ENCODE assay signal across 17 cellular contexts in genomic region chr10:3167611-3168330, GRCh38. TPM values are rescaled to one million over a fixed set of nuclear protein-coding genes. Genes with fewer than 3 reads are reported as not detected.
A peak's percentile ranks its signal among the peaks of the same experiment; 100 is the strongest.
DNase-seq lines count a peak whose midpoint lies in the region; ATAC-seq, FAIRE-seq and TF ChIP-seq lines count a peak whose summit lies in the region.
"Had no signal": no experiment of that assay in that cellular context is flagged by ENCODE, and none has a peak within 500 bp of the region (broad histone marks: within the 10 kb centered on the region; RNA-seq: fewer than 3 reads in every experiment).

No MANE protein-coding gene starts in this region.

- H3K27ac Mint-ChIP-seq in activated T-helper 2 cell treated with anti-CD3 and anti-CD28 coated beads, Interferon-gamma antibody, Interleukin-2, Interleukin-4, amounts not matched to agents 10 μg/mL and 5 μg/mL and 100 μg/mL, durations not matched to agents 14 hours and 24 hours and 36 hours = peak overlapping the region; percentile 6
- peak overlapping the region; percentile 26 for H3K27ac Mint-ChIP-seq in stimulated activated effector memory CD8-positive, alpha-beta T cell treated with anti-CD3 and anti-CD28 coated beads, Interleukin-12 subunit alpha, Interleukin-12 subunit beta, amount 100 ng/mL, for 72 hours
- H3K27ac Mint-ChIP-seq: B cell; CD4-positive, alpha-beta memory T cell had no signal

- TF ChIP-seq POLR2A in HepG2 (IDR thresholded peaks at IDR 0.05; ENCODE audit: insufficient read depth in 1 of 2, low read depth in 2 of 2, low read length in 2 of 2) (no peak), right lobe of liver (IDR thresholded peaks at IDR 0.05) (no peak), spleen (IDR thresholded peaks at IDR 0.05) (no peak)

- TF ChIP-seq CTCF in HepG2 (CRISPR knock-in tag; IDR thresholded peaks at IDR 0.05) (no peak), right lobe of liver (IDR thresholded peaks at IDR 0.05) (no peak), spleen (IDR thresholded peaks at IDR 0.05 in 8 of 11, conservative IDR thresholded peaks at IDR 0.05 in 3 of 11) (no peak)

- H3K9me3 ChIP-seq in HepG2 (ENCODE audit: low read length) (no peaks in the 10 kb centered on the region), right lobe of liver (no peaks in the 10 kb centered on the region), spleen (no peaks in the 10 kb centered on the region)

- H3K27ac ChIP-seq in HepG2 (ENCODE audit: extremely low read length, insufficient read depth, low read length) = no peak overlapping the region
- no peak overlapping the region for H3K27ac ChIP-seq in right lobe of liver
- no peak overlapping the region for H3K27ac ChIP-seq in spleen
- H3K27ac ChIP-seq: C4-2B had no signal

- no peak overlapping the region for H3K4me2 ChIP-seq in HepG2 (ENCODE audit: low read depth, low read length)

- H3K4me1 ChIP-seq in HepG2 (ENCODE audit: insufficient read depth, low read length) (peaks cover 7% of the 10 kb centered on the region), right lobe of liver (peaks cover 0 to 7% (median 3%) of the 10 kb centered on the region in 4 donors), spleen (peaks cover 5 to 22% (median 12%) of the 10 kb centered on the region in 6 donors)

- CTCF ChIA-PET in HepG2 (lab: Yijun Ruan, JAX; ENCODE audit: low intra/inter-chr PET ratio, low total read pairs) = no interaction called here

- no peaks in the 10 kb centered on the region for H4K20me1 ChIP-seq in HepG2 (ENCODE audit: insufficient read depth, low read length)

- ATAC-seq in HepG2 (no peak), right lobe of liver (no peak)
- no peak for ATAC-seq in stimulated activated effector memory CD8-positive, alpha-beta T cell treated with anti-CD3 and anti-CD28 coated beads, Interleukin-12 subunit alpha, Interleukin-12 subunit beta, amount 100 ng/mL, for 72 hours
- ATAC-seq: HCT116 had no signal

- peaks cover 66% of the 10 kb centered on the region for H3K36me3 Mint-ChIP-seq in activated T-helper 2 cell treated with anti-CD3 and anti-CD28 coated beads, Interferon-gamma antibody, Interleukin-2, Interleukin-4, amounts not matched to agents 10 μg/mL and 5 μg/mL and 100 μg/mL, durations not matched to agents 14 hours and 24 hours and 36 hours (ENCODE audit: low read depth)
- H3K36me3 Mint-ChIP-seq in stimulated activated effector memory CD8-positive, alpha-beta T cell treated with anti-CD3 and anti-CD28 coated beads, Interleukin-12 subunit alpha, Interleukin-12 subunit beta, amount 100 ng/mL, for 72 hours = peaks cover 99% of the 10 kb centered on the region

- intact Hi-C loops in HepG2 (cut with micrococcal nuclease; ENCODE audit: unreplicated experiment) (no loop called here), right lobe of liver (cut with DNase I) (no loop called here), spleen (cut with DNase I; ENCODE audit: low total_unique reads) (no loop called here)
- intact Hi-C loops in activated T-helper 2 cell treated with anti-CD3 and anti-CD28 coated beads, Interferon-gamma antibody, Interleukin-2, Interleukin-4, amounts not matched to agents 10 μg/mL and 5 μg/mL and 100 μg/mL, durations not matched to agents 14 hours and 24 hours and 36 hours (cut with micrococcal nuclease) = no loop called here

- peaks cover 5% of the 10 kb centered on the region for H3K4me1 Mint-ChIP-seq in activated T-helper 2 cell treated with anti-CD3 and anti-CD28 coated beads, Interferon-gamma antibody, Interleukin-2, Interleukin-4, amounts not matched to agents 10 μg/mL and 5 μg/mL and 100 μg/mL, durations not matched to agents 14 hours and 24 hours and 36 hours (ENCODE audit: low read depth)
- peaks cover 21% of the 10 kb centered on the region for H3K4me1 Mint-ChIP-seq in stimulated activated effector memory CD8-positive, alpha-beta T cell treated with anti-CD3 and anti-CD28 coated beads, Interleukin-12 subunit alpha, Interleukin-12 subunit beta, amount 100 ng/mL, for 72 hours

- H2AFZ ChIP-seq in HepG2 (ENCODE audit: low read length) = no peak overlapping the region

- H3K4me3 Mint-ChIP-seq in activated T-helper 2 cell treated with anti-CD3 and anti-CD28 coated beads, Interferon-gamma antibody, Interleukin-2, Interleukin-4, amounts not matched to agents 10 μg/mL and 5 μg/mL and 100 μg/mL, durations not matched to agents 14 hours and 24 hours and 36 hours (ENCODE audit: low read depth) = no peak overlapping the region
- H3K4me3 Mint-ChIP-seq in stimulated activated effector memory CD8-positive, alpha-beta T cell treated with anti-CD3 and anti-CD28 coated beads, Interleukin-12 subunit alpha, Interleukin-12 subunit beta, amount 100 ng/mL, for 72 hours = no peak overlapping the region
- H3K4me3 Mint-ChIP-seq: B cell; CD4-positive, alpha-beta memory T cell had no signal

- H3K4me3 ChIP-seq in HepG2 (replicated peaks in 1 of 3; ENCODE audit: insufficient read depth in 1 of 3, low read depth in 2 of 3, low read length in 3 of 3) (no peak overlapping the region), right lobe of liver (no peak overlapping the region), spleen (no peak overlapping the region)

- peaks cover 14 to 48% of the 10 kb centered on the region in 2 experiments for H3K36me3 ChIP-seq in HepG2 (replicated peaks in 1 of 2; ENCODE audit: control insufficient read depth in 1 of 2, insufficient read depth in 2 of 2, low read length in 2 of 2)
- peaks cover 7 to 60% (median 15%) of the 10 kb centered on the region in 4 donors for H3K36me3 ChIP-seq in right lobe of liver
- H3K36me3 ChIP-seq in spleen = peaks cover 5 to 77% (median 69%) of the 10 kb centered on the region in 6 donors

- BruUV-seq in HepG2 (replicated peaks; lab: Mats Ljungman, UMichigan) = no TSS peak

- in situ Hi-C loops in HepG2 (cut with HindIII; ENCODE audit: extremely low pct_ligation_motif_present, low pct_unique_long_range_greater_than_20kb) = no loop called here

- WGBS in HepG2 (ENCODE audit: low lambda C conversion rate) = 95% methylated on average over 20 of the region's 21 CpGs
- WGBS in right lobe of liver (ENCODE audit: insufficient coverage, low coverage, low lambda C conversion rate, missing lambda C conversion rate) = 91% methylated on average over 6 of the region's 21 CpGs
- 90 to 97% (median 94%) methylated on average over 19 to 21 of the region's 21 CpGs for WGBS in spleen, 5 donors

- no peaks in the 10 kb centered on the region for H3K9me3 Mint-ChIP-seq in activated T-helper 2 cell treated with anti-CD3 and anti-CD28 coated beads, Interferon-gamma antibody, Interleukin-2, Interleukin-4, amounts not matched to agents 10 μg/mL and 5 μg/mL and 100 μg/mL, durations not matched to agents 14 hours and 24 hours and 36 hours
- no peaks in the 10 kb centered on the region for H3K9me3 Mint-ChIP-seq in stimulated activated effector memory CD8-positive, alpha-beta T cell treated with anti-CD3 and anti-CD28 coated beads, Interleukin-12 subunit alpha, Interleukin-12 subunit beta, amount 100 ng/mL, for 72 hours
- H3K9me3 Mint-ChIP-seq: CD4-positive, alpha-beta memory T cell had no signal

- no peaks in the 10 kb centered on the region for H3K79me2 ChIP-seq in HepG2 (ENCODE audit: insufficient read depth, low read length)

- no peak for TF ChIP-seq RAD21 in HepG2 (CRISPR knock-in tag; IDR thresholded peaks at IDR 0.05)

- H3K27me3 Mint-ChIP-seq in activated T-helper 2 cell treated with anti-CD3 and anti-CD28 coated beads, Interferon-gamma antibody, Interleukin-2, Interleukin-4, amounts not matched to agents 10 μg/mL and 5 μg/mL and 100 μg/mL, durations not matched to agents 14 hours and 24 hours and 36 hours (ENCODE audit: low read depth) = no peaks in the 10 kb centered on the region
- H3K27me3 Mint-ChIP-seq: B cell; CD4-positive, alpha-beta memory T cell had no signal

- no peaks in the 10 kb centered on the region; a peak in 1 of 5 replicates for H3K27me3 ChIP-seq in HepG2 (ENCODE audit: control insufficient read depth in 1 of 2, insufficient read depth in 2 of 2, low read length in 2 of 2)
- no peaks in the 10 kb centered on the region for H3K27me3 ChIP-seq in right lobe of liver
- no peaks in the 10 kb centered on the region for H3K27me3 ChIP-seq in spleen (replicated peaks in 1 of 7)

- H3K9ac ChIP-seq in HepG2 (ENCODE audit: insufficient read depth, low read depth, low read length) = no peak overlapping the region

- no peak for FAIRE-seq in HepG2 (lab: Jason Lieb, UNC)
- FAIRE-seq: H54 had no signal

- POLR2A ChIA-PET in HepG2 (lab: Yijun Ruan, JAX) = no interaction called here

- DNase-seq in HepG2 (ENCODE audit: low spot score) (no peak), right lobe of liver (no peak), kidney tubule cell (ENCODE audit: low spot score) (peak; percentile 58), NCI-H2171 (lab: John Stamatoyannopoulos, UW) (no peak), middle frontal gyrus (ENCODE audit: extremely low spot score, low spot score) (no peak), spleen (no peak)
- no peak for DNase-seq in activated T-helper 2 cell treated with anti-CD3 and anti-CD28 coated beads, Interferon-gamma antibody, Interleukin-2, Interleukin-4, amounts not matched to agents 10 μg/mL and 5 μg/mL and 100 μg/mL, durations not matched to agents 14 hours and 24 hours and 36 hours (ENCODE audit: low spot score)
- no peak for DNase-seq in stimulated activated effector memory CD8-positive, alpha-beta T cell treated with anti-CD3 and anti-CD28 coated beads, Interleukin-12 subunit alpha, Interleukin-12 subunit beta, amount 100 ng/mL, for 72 hours (ENCODE audit: low spot score in 2 of 2)
- DNase-seq: ACHN; CD4-positive, alpha-beta memory T cell; DMS79; EL; GDM1 had no signal

- TF ChIP-seq EP300 in HepG2 (IDR thresholded peaks at IDR 0.05; ENCODE audit: low read depth in 2 of 2, low read length in 2 of 2) (no peak), HepG2 (CRISPR knock-in tag; IDR thresholded peaks at IDR 0.05; ENCODE audit: borderline replicate concordance) (no peak)

RNA-seq across cellular contexts. Expression of gene PITRM1, which starts 4.8 kb away (rescaled TPM):
- total RNA-seq in HepG2 (2016; rRNA removed; fragmentation: Illumina TruSeq; extraction: Trizol) = 29.0 and 32.7 TPM in 2 replicates
- 8.3 and 8.8 TPM in 2 replicates for total RNA-seq in HepG2 (2016; cell fraction: cytosol; rRNA removed; fragmentation: Illumina TruSeq; extraction: Trizol; ENCODE audit: low read depth)
- total RNA-seq in HepG2 (2016; cell fraction: insoluble cytoplasmic fraction; rRNA removed; fragmentation: Illumina TruSeq; extraction: Trizol) = 29.0 and 33.1 TPM in 2 replicates
- total RNA-seq in HepG2 (2016; cell fraction: membrane; rRNA removed; fragmentation: Illumina TruSeq; extraction: Trizol) = 11.5 and 11.9 TPM in 2 replicates
- total RNA-seq in HepG2 (2016; cell fraction: nucleus; rRNA removed; fragmentation: Illumina TruSeq; extraction: Trizol) = 28.7 and 29.3 TPM in 2 replicates
- polyA plus RNA-seq in HepG2 (2011; rRNA removed) = 16.4 and 19.1 TPM in 2 replicates
- 12.9 and 13.0 TPM in 2 replicates for polyA plus RNA-seq in HepG2 (2011; cell fraction: cytosol; rRNA removed)
- 84.4 and 95.5 TPM in 2 replicates for polyA plus RNA-seq in HepG2 (2011; cell fraction: nucleus; rRNA removed)
- 19.8 and 21.0 TPM in 2 replicates for polyA plus RNA-seq in HepG2 (2012)
- 2.3 and 3.0 TPM in 2 replicates for polyA plus RNA-seq in HepG2 (2016; cell fraction: cytosol; fragmentation: Illumina TruSeq; extraction: Trizol; ENCODE audit: low read depth)
- 31.6 and 32.4 TPM in 2 replicates for polyA plus RNA-seq in HepG2 (2016; cell fraction: insoluble cytoplasmic fraction; fragmentation: Illumina TruSeq; extraction: Trizol; ENCODE audit: low read depth)
- polyA plus RNA-seq in HepG2 (2016; cell fraction: membrane; fragmentation: Illumina TruSeq; extraction: Trizol; ENCODE audit: low read depth) = 8.1 and 8.6 TPM in 2 replicates
- 39.5 and 48.0 TPM in 2 replicates for polyA plus RNA-seq in HepG2 (2016; cell fraction: nucleus; fragmentation: Illumina TruSeq; extraction: Trizol; ENCODE audit: insufficient read depth, low read depth)
- polyA minus RNA-seq in HepG2 (2011; rRNA and poly(A)+ RNA removed; ENCODE audit: low replicate concordance) = 24.6 and 24.7 TPM in 2 replicates
- polyA minus RNA-seq in HepG2 (2011; cell fraction: cytosol; rRNA and poly(A)+ RNA removed) = 12.9 and 13.6 TPM in 2 replicates
- 40.6 and 44.6 TPM in 2 replicates for polyA minus RNA-seq in HepG2 (2011; cell fraction: nucleus; rRNA and poly(A)+ RNA removed)
- 10 to 100 TPM; 40.7 to 59.5 (median 49.7) TPM for total RNA-seq in right lobe of liver
- total RNA-seq in activated T-helper 2 cell treated with anti-CD3 and anti-CD28 coated beads, Interferon-gamma antibody, Interleukin-2, Interleukin-4, amounts not matched to agents 10 μg/mL and 5 μg/mL and 100 μg/mL, durations not matched to agents 14 hours and 24 hours and 36 hours = 76.4 and 84.5 TPM in 2 replicates
- 10 to 100 TPM; 51.5 to 63.2 (median 56.8) TPM for total RNA-seq in spleen
- 10 to 100 TPM; 38.5 to 50.9 (median 46.6) TPM for polyA plus RNA-seq in spleen
